Comparison of ENCODE assay signal across 1 cellular context in genomic region chr13:39597828-39598227, GRCh38.
TF ChIP-seq lines count a peak whose summit lies in the region.

No MANE protein-coding gene starts in this region.

TF ChIP-seq in IMR-90, 13 proteins besides CTCF, POLR2A, EP300 and RAD21:
- no peak for TF ChIP-seq USF2 (IDR thresholded peaks at IDR 0.05; ENCODE audit: low read depth, low read length)
- TF ChIP-seq RFX5 (IDR thresholded peaks at IDR 0.05; ENCODE audit: low read depth, low read length), result no peak
- no peak for TF ChIP-seq MAZ (IDR thresholded peaks at IDR 0.05; ENCODE audit: borderline replicate concordance, low read depth, low read length)
- TF ChIP-seq CEBPB (IDR thresholded peaks at IDR 0.05; ENCODE audit: low read depth, low read length), result no peak
- no peak for TF ChIP-seq BHLHE40 (IDR thresholded peaks at IDR 0.05; ENCODE audit: low read depth, low read length)
- no peak for TF ChIP-seq SMC3 (IDR thresholded peaks at IDR 0.05; ENCODE audit: low read depth, low read length)
